ENCODE assay signal across 5 cellular contexts in the genomic region with DNA sequence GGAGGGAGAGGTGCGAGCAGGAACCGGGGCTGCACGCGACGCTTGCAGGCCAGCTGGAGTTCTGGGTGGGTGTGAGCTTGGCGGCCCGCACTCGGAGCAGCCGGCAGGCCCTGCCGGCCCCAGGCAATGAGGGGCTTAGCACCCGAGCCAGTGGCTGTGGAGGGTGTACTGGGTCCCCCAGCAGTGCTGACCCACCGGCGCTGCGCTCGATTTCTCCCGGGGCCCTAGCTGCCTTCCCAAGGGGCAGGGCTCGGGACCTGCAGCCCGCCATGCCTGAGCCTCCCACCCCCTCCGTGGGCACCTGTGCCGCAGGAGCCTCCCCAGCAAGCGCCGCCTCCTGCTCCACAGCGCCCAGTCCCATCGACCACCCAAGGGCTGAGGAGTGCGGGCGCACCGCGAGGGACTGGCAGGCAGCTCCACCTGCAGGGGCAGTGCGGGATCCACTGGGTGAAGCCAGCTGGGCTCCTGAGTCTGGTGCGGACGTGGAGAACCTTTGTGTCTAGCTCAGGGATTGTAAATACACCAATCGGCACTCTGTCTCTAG. TPM values are rescaled to one million over a fixed set of nuclear protein-coding genes. Genes with fewer than 3 reads are reported as not detected.
DNase-seq lines count a peak whose midpoint lies in the region; ATAC-seq, FAIRE-seq and TF ChIP-seq lines count a peak whose summit lies in the region.
"Not testable (repeated sequence)": the region's sequence is repeated elsewhere in the genome, so short reads cannot be mapped to it uniquely, and the experiment has no call there.

No MANE protein-coding gene starts in this region.

- WGBS in HepG2 (ENCODE audit: low lambda C conversion rate) = 55% methylated on average over 3 of the region's 32 CpGs

- H3K9ac ChIP-seq in HepG2 (ENCODE audit: insufficient read depth, low read depth, low read length) = not testable (repeated sequence)

- not testable (repeated sequence) for H3K4me2 ChIP-seq in HepG2 (ENCODE audit: low read depth, low read length)

- H2AFZ ChIP-seq in HepG2 (ENCODE audit: low read length) = not testable (repeated sequence)

- intact Hi-C loops in HepG2 (cut with micrococcal nuclease; ENCODE audit: unreplicated experiment) = not testable (repeated sequence)

- FAIRE-seq in HepG2 (lab: Jason Lieb, UNC) = not testable (repeated sequence)

- not testable (repeated sequence) for H3K27me3 ChIP-seq in BE2C; WERI-Rb-1 (ENCODE audit: insufficient read depth, low read depth, severe bottlenecking); foreskin keratinocyte; HepG2 (ENCODE audit: control insufficient read depth in 1 of 2, insufficient read depth in 2 of 2, low read length in 2 of 2)

- TF ChIP-seq POLR2A in HepG2 (IDR thresholded peaks at IDR 0.05; ENCODE audit: insufficient read depth in 1 of 2, low read depth in 2 of 2, low read length in 2 of 2) = not testable (repeated sequence)

- peak; percentile 8 for DNase-seq in BE2C
- peak; percentile 37 for DNase-seq in WERI-Rb-1
- DNase-seq in foreskin keratinocyte; HepG2 (ENCODE audit: low spot score): not testable (repeated sequence)
- DNase-seq in stimulated activated CD4-positive, alpha-beta T cell treated with anti-CD3 and anti-CD28 coated beads, Interleukin-15, amount 100 ng/mL, for 24 hours = peak; percentile 4

- ATAC-seq in foreskin keratinocyte, HepG2: not testable (repeated sequence)

- CTCF ChIA-PET in HepG2 (lab: Yijun Ruan, JAX; ENCODE audit: low intra/inter-chr PET ratio, low total read pairs) = not testable (repeated sequence)

- POLR2A ChIA-PET in HepG2 (lab: Yijun Ruan, JAX) = not testable (repeated sequence)

- H4K20me1 ChIP-seq in HepG2 (ENCODE audit: insufficient read depth, low read length) = not testable (repeated sequence)

- H3K79me2 ChIP-seq in HepG2 (ENCODE audit: insufficient read depth, low read length) = not testable (repeated sequence)

- H3K4me3 ChIP-seq in BE2C (ENCODE audit: low read depth, low read length); WERI-Rb-1 (ENCODE audit: low read depth, low read length); HepG2 (replicated peaks in 1 of 3; ENCODE audit: insufficient read depth in 1 of 3, low read depth in 2 of 3, low read length in 3 of 3): not testable (repeated sequence)

- TF ChIP-seq CTCF in BE2C (IDR thresholded peaks at IDR 0.05; ENCODE audit: low read depth, low read length) = not testable (repeated sequence)
- peak; percentile 19; the same call in 1 of the 2 replicates for TF ChIP-seq CTCF in WERI-Rb-1 (IDR thresholded peaks at IDR 0.05; ENCODE audit: low read depth, low read length)
- peak; percentile 4 for TF ChIP-seq CTCF in foreskin keratinocyte (conservative IDR thresholded peaks at IDR 0.05)
- peak; percentile 37; the same call in 1 of the 2 replicates for TF ChIP-seq CTCF in HepG2 (CRISPR knock-in tag; IDR thresholded peaks at IDR 0.05)

- BruUV-seq in HepG2 (replicated peaks; lab: Mats Ljungman, UMichigan) = not testable (repeated sequence)

- in situ Hi-C loops in HepG2 (cut with HindIII; ENCODE audit: extremely low pct_ligation_motif_present, low pct_unique_long_range_greater_than_20kb) = not testable (repeated sequence)

- not testable (repeated sequence) for H3K36me3 ChIP-seq in BE2C; WERI-Rb-1; HepG2 (replicated peaks in 1 of 2; ENCODE audit: control insufficient read depth in 1 of 2, insufficient read depth in 2 of 2, low read length in 2 of 2)

- not testable (repeated sequence) for H3K4me1 ChIP-seq in BE2C, foreskin keratinocyte
- H3K4me1 ChIP-seq in HepG2 (ENCODE audit: insufficient read depth, low read length) = peaks cover 18% of the 10 kb centered on the region

- H3K9me3 ChIP-seq in BE2C; WERI-Rb-1 (ENCODE audit: severe bottlenecking); HepG2 (ENCODE audit: low read length): not testable (repeated sequence)

- not testable (repeated sequence) for H3K27ac ChIP-seq in WERI-Rb-1; foreskin keratinocyte; HepG2 (ENCODE audit: extremely low read length, insufficient read depth, low read length)

- not testable (repeated sequence) for TF ChIP-seq RAD21 in HepG2 (CRISPR knock-in tag; IDR thresholded peaks at IDR 0.05)

- TF ChIP-seq EP300 in HepG2 (IDR thresholded peaks at IDR 0.05; ENCODE audit: low read depth in 2 of 2, low read length in 2 of 2); HepG2 (CRISPR knock-in tag; IDR thresholded peaks at IDR 0.05; ENCODE audit: borderline replicate concordance): not testable (repeated sequence)

TF ChIP-seq in HepG2, 621 proteins besides CTCF, POLR2A, EP300 and RAD21:
- TF ChIP-seq ZBTB33 (CRISPR knock-in tag; IDR thresholded peaks at IDR 0.05) (peak; percentile 55; the same call in 1 of the 2 replicates), STAG1 (CRISPR knock-in tag; IDR thresholded peaks at IDR 0.05) (peak; percentile 32; the same call in 1 of the 2 replicates)

RNA-seq across cellular contexts. Expression of gene KLF3, which starts 37.0 kb away (rescaled TPM):
- 4.2 TPM for polyA plus RNA-seq in BE2C (2012; ENCODE audit: insufficient read depth, insufficient read length, low read depth)
- total RNA-seq in foreskin keratinocyte = 29.1 and 30.1 TPM in 2 replicates
- 8.0 and 9.4 TPM in 2 replicates for polyA plus RNA-seq in foreskin keratinocyte
- 29.1 and 45.2 TPM in 2 replicates for total RNA-seq in HepG2 (2016; rRNA removed; fragmentation: Illumina TruSeq; extraction: Trizol)
- total RNA-seq in HepG2 (2016; cell fraction: cytosol; rRNA removed; fragmentation: Illumina TruSeq; extraction: Trizol; ENCODE audit: low read depth) = 5.0 and 6.9 TPM in 2 replicates
- 29.1 and 39.1 TPM in 2 replicates for total RNA-seq in HepG2 (2016; cell fraction: insoluble cytoplasmic fraction; rRNA removed; fragmentation: Illumina TruSeq; extraction: Trizol)
- 27.0 and 29.9 TPM in 2 replicates for total RNA-seq in HepG2 (2016; cell fraction: membrane; rRNA removed; fragmentation: Illumina TruSeq; extraction: Trizol)
- total RNA-seq in HepG2 (2016; cell fraction: nucleus; rRNA removed; fragmentation: Illumina TruSeq; extraction: Trizol) = 38.1 and 42.0 TPM in 2 replicates
- 32.2 and 37.8 TPM in 2 replicates for polyA plus RNA-seq in HepG2 (2011; rRNA removed)
- 23.4 and 26.9 TPM in 2 replicates for polyA plus RNA-seq in HepG2 (2011; cell fraction: cytosol; rRNA removed)
- 34.9 and 36.5 TPM in 2 replicates for polyA plus RNA-seq in HepG2 (2011; cell fraction: nucleus; rRNA removed)
- 35.9 and 36.8 TPM in 2 replicates for polyA plus RNA-seq in HepG2 (2012)
- polyA plus RNA-seq in HepG2 (2016; cell fraction: cytosol; fragmentation: Illumina TruSeq; extraction: Trizol; ENCODE audit: low read depth) = 12.2 and 13.0 TPM in 2 replicates
- 46.7 and 48.9 TPM in 2 replicates for polyA plus RNA-seq in HepG2 (2016; cell fraction: insoluble cytoplasmic fraction; fragmentation: Illumina TruSeq; extraction: Trizol; ENCODE audit: low read depth)
- polyA plus RNA-seq in HepG2 (2016; cell fraction: membrane; fragmentation: Illumina TruSeq; extraction: Trizol; ENCODE audit: low read depth) = 28.6 and 30.0 TPM in 2 replicates
- polyA plus RNA-seq in HepG2 (2016; cell fraction: nucleus; fragmentation: Illumina TruSeq; extraction: Trizol; ENCODE audit: insufficient read depth, low read depth) = 40.1 and 41.8 TPM in 2 replicates
- 23.8 and 59.2 TPM in 2 replicates for polyA minus RNA-seq in HepG2 (2011; rRNA and poly(A)+ RNA removed; ENCODE audit: low replicate concordance)
- polyA minus RNA-seq in HepG2 (2011; cell fraction: cytosol; rRNA and poly(A)+ RNA removed) = 32.1 and 36.4 TPM in 2 replicates
- polyA minus RNA-seq in HepG2 (2011; cell fraction: nucleus; rRNA and poly(A)+ RNA removed) = 148 and 153 TPM in 2 replicates
